ENCODE assay signal across 9 cellular contexts in the genomic region with DNA sequence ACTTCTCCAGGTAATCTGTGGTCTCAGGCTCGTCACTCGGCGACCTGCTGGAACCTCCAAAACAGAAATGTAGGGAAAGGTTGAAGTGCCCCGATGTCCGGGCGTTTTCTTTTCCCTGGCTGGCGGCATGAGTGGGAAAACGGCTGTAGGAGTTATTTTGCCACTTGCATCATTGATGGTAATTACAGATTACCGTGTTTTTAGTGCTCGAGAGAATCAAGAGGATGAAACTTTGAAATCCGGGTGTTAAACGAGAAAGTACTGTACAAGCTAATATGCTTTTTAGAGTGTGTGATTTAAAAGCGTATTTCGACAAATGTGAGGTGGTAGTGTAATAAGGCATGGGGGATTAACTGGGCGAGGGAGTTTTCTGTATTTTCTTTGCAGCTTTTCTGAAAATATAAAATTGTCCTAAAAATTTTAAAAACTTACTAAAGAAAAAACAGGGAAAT. TPM values are rescaled to one million over a fixed set of nuclear protein-coding genes. Genes with fewer than 3 reads are reported as not detected.
A peak's percentile ranks its signal among the peaks of the same experiment; 100 is the strongest.
DNase-seq lines count a peak whose midpoint lies in the region; ATAC-seq and TF ChIP-seq lines count a peak whose summit lies in the region.
"Had no signal": no experiment of that assay in that cellular context is flagged by ENCODE, and none has a peak within 500 bp of the region (broad histone marks: within the 10 kb centered on the region; RNA-seq: fewer than 3 reads in every experiment).

No MANE protein-coding gene starts in this region.

- POLR2A ChIA-PET in MCF 10A (lab: Yijun Ruan, JAX), result interaction anchor here (0.6 to 1.1 kb wide), 3 partner anchors 20 to 666 kb away, joined by 3 to 5 read pairs (median 3); no protein-coding TSS in a partner anchor

- no peaks in the 10 kb centered on the region for H3K27me3 Mint-ChIP-seq in MCF 10A (ENCODE audit: insufficient read depth, unreplicated experiment)

- peak overlapping the region; percentile 74 for H3K4me3 Mint-ChIP-seq in MCF 10A (ENCODE audit: unreplicated experiment)

- CTCF ChIA-PET in MCF 10A (lab: Yijun Ruan, JAX), result no interaction called here

- intact Hi-C loops in left cardiac atrium (cut with DNase I), result loop anchor here in 1 of 2 donors (10.0 kb wide), 1 partner anchor 138 kb away; no protein-coding TSS in a partner anchor
- intact Hi-C loops in MCF 10A (cut with micrococcal nuclease), result no loop called here

- no peaks in the 10 kb centered on the region for H3K36me3 ChIP-seq in right atrium auricular region
- H3K36me3 ChIP-seq in mesodermal cell (ENCODE audit: control insufficient read depth, insufficient read depth, low read length), result no peaks in the 10 kb centered on the region

- WGBS in mesodermal cell (ENCODE audit: insufficient coverage in 2 of 2), 2 experiments, result 17 to 32% methylated on average over 10 to 13 of the region's 15 CpGs

- H3K4me1 ChIP-seq in right atrium auricular region, result peaks cover 0 to 9% of the 10 kb centered on the region in 2 donors
- H3K4me1 ChIP-seq in mesodermal cell (ENCODE audit: control insufficient read depth, insufficient read depth, low read length, poor library complexity, severe bottlenecking), result peaks cover under 1% of the 10 kb centered on the region

- DNase-seq in right atrium auricular region (ENCODE audit: low spot score) (no peak), left cardiac atrium (no peak), MCF 10A (ENCODE audit: unreplicated experiment) (no peak), NCI-H146 treated with DMSO at 0.1 percent for 48 hours (lab: John Stamatoyannopoulos, UW; ENCODE audit: unreplicated experiment) (no peak), EL (no peak)
- no peak for DNase-seq in NK-92 treated with Interleukin-12 subunit alpha and Interleukin-12 subunit beta, amount 100 ng/mL, for 24 hours (lab: John Stamatoyannopoulos, UW)
- DNase-seq: NCI-H1694 treated with DMSO at 0.1 percent for 48 hours had no signal

- H3K36me3 Mint-ChIP-seq in MCF 10A (ENCODE audit: insufficient read depth, unreplicated experiment), result no peaks in the 10 kb centered on the region

- no peaks in the 10 kb centered on the region for H3K9me3 ChIP-seq in right atrium auricular region
- no peaks in the 10 kb centered on the region for H3K9me3 ChIP-seq in mesodermal cell (ENCODE audit: control insufficient read depth, low read length)

- no peaks in the 10 kb centered on the region for H3K9me3 Mint-ChIP-seq in MCF 10A (ENCODE audit: unreplicated experiment)

- TF ChIP-seq CTCF in right atrium auricular region (IDR thresholded peaks at IDR 0.05) (no peak), MCF 10A (IDR thresholded peaks at IDR 0.05; ENCODE audit: unreplicated experiment) (no peak)

- ATAC-seq in left cardiac atrium (no peak), HG03565 (IDR thresholded peaks at IDR 0.05; ENCODE audit: unreplicated experiment) (no peak)

- H3K4me3 ChIP-seq in right atrium auricular region, result peak overlapping the region; percentile 74 to 80
- H3K4me3 ChIP-seq in mesodermal cell (ENCODE audit: extremely low read depth, insufficient read depth, low read length, poor library complexity, severe bottlenecking), result peak overlapping the region; percentile 44

- H3K27ac ChIP-seq in right atrium auricular region, result peak overlapping the region; percentile 66 to 89
- no peak overlapping the region for H3K27ac ChIP-seq in mesodermal cell (ENCODE audit: low read depth, low read length, severe bottlenecking)

- no peaks in the 10 kb centered on the region for H3K27me3 ChIP-seq in right atrium auricular region

- H3K4me1 Mint-ChIP-seq in MCF 10A (ENCODE audit: insufficient read depth, unreplicated experiment), result peaks cover 6% of the 10 kb centered on the region

- no peak overlapping the region for H3K27ac Mint-ChIP-seq in MCF 10A (ENCODE audit: low read depth, unreplicated experiment)

- BruUV-seq in MCF 10A (replicated peaks; lab: Mats Ljungman, UMichigan), result no TSS peak

RNA-seq across cellular contexts. Expression of gene GRHL1, which starts 0.8 kb away (rescaled TPM):
- total RNA-seq in right atrium auricular region, result 1 to 10 TPM; 1.3 to 3.2 TPM
- total RNA-seq in left cardiac atrium, result 1 to 10 TPM; 1.4 to 5.7 TPM
- 0.96 and 2.0 TPM in 2 replicates for total RNA-seq in MCF 10A (2022)
- 1.2 TPM for polyA plus RNA-seq in mesodermal cell (2013, experiment 1 of 2)
- polyA plus RNA-seq in mesodermal cell (2013, experiment 2 of 2), result 0.86 TPM
